ENCODE assay signal across 1 cellular context in the genomic region with DNA sequence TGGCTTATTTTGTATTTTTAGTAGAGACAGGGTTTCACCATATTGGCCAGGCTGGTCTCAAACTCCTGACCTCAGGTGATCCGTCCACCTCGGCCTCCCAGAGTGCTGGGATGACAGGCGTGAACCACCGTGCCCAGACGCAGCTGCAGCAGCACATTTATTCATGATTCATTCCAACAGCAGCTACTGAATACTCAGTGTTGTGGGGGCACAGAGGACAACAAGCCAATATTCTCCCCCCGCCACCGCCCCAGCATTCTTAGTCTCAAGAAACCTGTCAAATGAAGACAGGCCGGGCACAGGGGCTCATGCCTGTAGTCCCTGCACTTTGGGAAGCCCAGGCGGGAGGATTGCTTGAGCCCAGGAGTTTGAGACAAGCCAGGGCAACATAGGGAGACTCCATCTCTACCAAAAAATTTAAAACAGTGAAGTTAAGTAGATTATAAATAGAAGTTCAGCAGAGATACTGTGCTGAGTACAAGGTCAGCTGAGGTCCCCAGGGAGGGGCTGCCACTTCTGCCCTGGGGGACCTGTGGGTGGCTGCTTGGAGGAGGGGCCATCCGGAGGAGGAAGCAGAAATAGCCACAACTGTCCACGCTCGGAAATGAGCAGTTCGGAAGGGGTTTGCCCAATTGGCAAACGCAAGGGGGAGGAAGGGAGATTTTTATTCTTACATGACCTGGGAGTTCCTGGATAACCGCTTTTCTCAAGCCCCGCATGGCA.
TF ChIP-seq lines count a peak whose summit lies in the region.

No MANE protein-coding gene starts in this region.

TF ChIP-seq in WTC11, 78 proteins besides CTCF, POLR2A, EP300 and RAD21 (continued from another document):
- TF ChIP-seq, protein P1, sequence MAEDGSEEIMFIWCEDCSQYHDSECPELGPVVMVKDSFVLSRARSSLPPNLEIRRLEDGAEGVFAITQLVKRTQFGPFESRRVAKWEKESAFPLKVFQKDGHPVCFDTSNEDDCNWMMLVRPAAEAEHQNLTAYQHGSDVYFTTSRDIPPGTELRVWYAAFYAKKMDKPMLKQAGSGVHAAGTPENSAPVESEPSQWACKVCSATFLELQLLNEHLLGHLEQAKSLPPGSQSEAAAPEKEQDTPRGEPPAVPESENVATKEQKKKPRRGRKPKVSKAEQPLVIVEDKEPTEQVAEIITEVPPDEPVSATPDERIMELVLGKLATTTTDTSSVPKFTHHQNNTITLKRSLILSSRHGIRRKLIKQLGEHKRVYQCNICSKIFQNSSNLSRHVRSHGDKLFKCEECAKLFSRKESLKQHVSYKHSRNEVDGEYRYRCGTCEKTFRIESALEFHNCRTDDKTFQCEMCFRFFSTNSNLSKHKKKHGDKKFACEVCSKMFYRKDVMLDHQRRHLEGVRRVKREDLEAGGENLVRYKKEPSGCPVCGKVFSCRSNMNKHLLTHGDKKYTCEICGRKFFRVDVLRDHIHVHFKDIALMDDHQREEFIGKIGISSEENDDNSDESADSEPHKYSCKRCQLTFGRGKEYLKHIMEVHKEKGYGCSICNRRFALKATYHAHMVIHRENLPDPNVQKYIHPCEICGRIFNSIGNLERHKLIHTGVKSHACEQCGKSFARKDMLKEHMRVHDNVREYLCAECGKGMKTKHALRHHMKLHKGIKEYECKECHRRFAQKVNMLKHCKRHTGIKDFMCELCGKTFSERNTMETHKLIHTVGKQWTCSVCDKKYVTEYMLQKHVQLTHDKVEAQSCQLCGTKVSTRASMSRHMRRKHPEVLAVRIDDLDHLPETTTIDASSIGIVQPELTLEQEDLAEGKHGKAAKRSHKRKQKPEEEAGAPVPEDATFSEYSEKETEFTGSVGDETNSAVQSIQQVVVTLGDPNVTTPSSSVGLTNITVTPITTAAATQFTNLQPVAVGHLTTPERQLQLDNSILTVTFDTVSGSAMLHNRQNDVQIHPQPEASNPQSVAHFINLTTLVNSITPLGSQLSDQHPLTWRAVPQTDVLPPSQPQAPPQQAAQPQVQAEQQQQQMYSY (CRISPR knock-in tag; IDR thresholded peaks at IDR 0.05), result no peak
- no peak for TF ChIP-seq RELA (CRISPR knock-in tag; IDR thresholded peaks at IDR 0.05; ENCODE audit: borderline replicate concordance)
- TF ChIP-seq, protein P2, sequence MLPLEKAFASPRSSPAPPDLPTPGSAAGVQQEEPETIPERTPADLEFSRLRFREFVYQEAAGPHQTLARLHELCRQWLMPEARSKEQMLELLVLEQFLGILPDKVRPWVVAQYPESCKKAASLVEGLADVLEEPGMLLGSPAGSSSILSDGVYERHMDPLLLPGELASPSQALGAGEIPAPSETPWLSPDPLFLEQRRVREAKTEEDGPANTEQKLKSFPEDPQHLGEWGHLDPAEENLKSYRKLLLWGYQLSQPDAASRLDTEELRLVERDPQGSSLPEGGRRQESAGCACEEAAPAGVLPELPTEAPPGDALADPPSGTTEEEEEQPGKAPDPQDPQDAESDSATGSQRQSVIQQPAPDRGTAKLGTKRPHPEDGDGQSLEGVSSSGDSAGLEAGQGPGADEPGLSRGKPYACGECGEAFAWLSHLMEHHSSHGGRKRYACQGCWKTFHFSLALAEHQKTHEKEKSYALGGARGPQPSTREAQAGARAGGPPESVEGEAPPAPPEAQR (CRISPR knock-in tag; IDR thresholded peaks at IDR 0.05), result no peak
